Comparison of ENCODE assay signal across 22 cellular contexts in the genomic region with DNA sequence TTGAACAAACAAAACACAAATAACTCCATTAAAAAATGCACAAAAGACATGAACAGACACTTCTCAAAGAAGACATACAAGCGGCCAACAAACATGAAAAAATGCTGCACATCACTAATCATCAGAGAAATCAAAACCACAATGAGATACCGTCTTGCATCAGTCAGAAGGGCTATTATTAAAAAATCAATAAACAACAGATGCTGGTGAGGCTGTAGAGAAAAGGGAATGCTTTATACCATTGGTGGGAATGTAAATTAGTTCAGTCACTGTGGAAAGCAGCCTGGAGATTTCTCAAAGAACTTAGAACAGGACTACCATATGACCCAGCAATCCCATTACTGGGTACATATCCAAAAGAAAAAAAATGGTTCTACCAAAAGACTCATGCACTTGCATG.
"Had no signal": no experiment of that assay in that cellular context is flagged by ENCODE, and none has a peak within 500 bp of the region (broad histone marks: within the 10 kb centered on the region; RNA-seq: fewer than 3 reads in every experiment).

No MANE protein-coding gene starts in this region.

- H3K36me3 ChIP-seq: cardiac muscle cell, ovary, prostate gland, thyroid gland had no signal

- H3K27me3 ChIP-seq: body of pancreas, cardiac muscle cell, heart right ventricle, neutrophil, ovary, spleen, thyroid gland had no signal

- DNase-seq: activated B cell treated with CpG ODN at 0.5 μM for 24 hours; activated CD4-positive, alpha-beta memory T cell treated with anti-CD3 and anti-CD28 coated beads, Interleukin-2, amount 10 ng/mL, durations not matched to agents 7 days and 5 days; activated CD4-positive, alpha-beta T cell treated with anti-CD3 and anti-CD28 coated beads for 48 hours; activated gamma-delta T cell treated with Interleukin-2 at 50 U/mL for 16 hours; anterior cingulate cortex; body of pancreas; cortex of kidney; heart right ventricle; islet precursor cell; left cardiac atrium; ovary; spleen; stimulated activated CD4-positive, alpha-beta T cell treated with anti-CD3 and anti-CD28 coated beads, Interleukin-4, amount 100 ng/mL, for 24 hours; stimulated activated naive CD8-positive, alpha-beta T cell treated with anti-CD3 and anti-CD28 coated beads, Interleukin-15, Interleukin-2, amounts not matched to agents 100 U/mL and 50 U/mL, for 24 hours; thyroid gland had no signal

- H3K27me3 Mint-ChIP-seq: activated B cell treated with CpG ODN at 0.5 μM for 24 hours; activated CD4-positive, alpha-beta memory T cell treated with anti-CD3 and anti-CD28 coated beads, Interleukin-2, amount 10 ng/mL, durations not matched to agents 7 days and 5 days; activated naive CD4-positive, alpha-beta T cell treated with anti-CD3 and anti-CD28 coated beads, Interleukin-2, amount 50 U/mL, for 24 hours; memory B cell had no signal

- H3K4me1 ChIP-seq: body of pancreas, heart right ventricle, prostate gland, spleen, thyroid gland had no signal

- H3K9me3 ChIP-seq: body of pancreas, heart right ventricle, neutrophil, ovary, prostate gland, spleen, thyroid gland had no signal

- H3K4me3 ChIP-seq: body of pancreas, cardiac muscle cell, heart right ventricle, ovary, prostate gland, spleen, thyroid gland had no signal

- H3K9me3 Mint-ChIP-seq: activated B cell treated with CpG ODN at 0.5 μM for 24 hours; activated CD4-positive, alpha-beta memory T cell treated with anti-CD3 and anti-CD28 coated beads, Interleukin-2, amount 10 ng/mL, durations not matched to agents 7 days and 5 days; activated naive CD4-positive, alpha-beta T cell treated with anti-CD3 and anti-CD28 coated beads, Interleukin-2, amount 50 U/mL, for 24 hours; memory B cell; nephron had no signal

- H3K27ac Mint-ChIP-seq: activated B cell treated with CpG ODN at 0.5 μM for 24 hours; activated CD4-positive, alpha-beta memory T cell treated with anti-CD3 and anti-CD28 coated beads, Interleukin-2, amount 10 ng/mL, durations not matched to agents 7 days and 5 days; activated naive CD4-positive, alpha-beta T cell treated with anti-CD3 and anti-CD28 coated beads, Interleukin-2, amount 50 U/mL, for 24 hours; memory B cell; nephron had no signal

- H3K4me3 Mint-ChIP-seq: activated B cell treated with CpG ODN at 0.5 μM for 24 hours; activated CD4-positive, alpha-beta memory T cell treated with anti-CD3 and anti-CD28 coated beads, Interleukin-2, amount 10 ng/mL, durations not matched to agents 7 days and 5 days; activated naive CD4-positive, alpha-beta T cell treated with anti-CD3 and anti-CD28 coated beads, Interleukin-2, amount 50 U/mL, for 24 hours; memory B cell; nephron had no signal

- H3K27ac ChIP-seq: body of pancreas, cardiac muscle cell, epithelial cell of prostate, heart right ventricle, neutrophil, ovary, prostate gland, spleen, thyroid gland had no signal

- ATAC-seq: body of pancreas; heart right ventricle; left cardiac atrium; stimulated activated naive CD8-positive, alpha-beta T cell treated with anti-CD3 and anti-CD28 coated beads, Interleukin-15, Interleukin-2, amounts not matched to agents 100 U/mL and 50 U/mL, for 24 hours had no signal
